ENCODE assay signal across 8 cellular contexts in the genomic region with DNA sequence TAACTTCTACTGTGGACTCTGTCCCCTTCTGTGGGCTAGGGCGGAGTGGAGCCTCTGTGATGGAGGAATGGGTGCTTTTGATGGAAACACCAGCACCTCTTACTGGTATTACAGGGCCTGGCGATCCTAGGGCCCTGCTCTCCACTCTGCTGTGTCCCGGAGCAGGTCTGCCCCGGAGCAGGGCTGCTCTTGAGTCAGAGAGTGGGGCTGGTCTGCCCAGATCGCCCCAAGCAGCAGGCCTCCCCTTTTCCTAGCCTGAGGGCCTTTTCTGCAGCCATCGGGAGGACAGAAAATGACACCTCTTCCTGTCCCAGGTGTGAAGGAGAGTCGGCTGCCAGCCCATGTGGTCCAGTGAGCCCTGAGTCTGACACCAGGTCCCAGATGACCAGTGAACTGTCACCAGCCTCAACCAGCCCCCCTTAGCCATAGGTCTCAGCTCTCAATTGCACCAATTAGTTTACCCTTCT. TPM values are rescaled to one million over a fixed set of nuclear protein-coding genes. Genes with fewer than 3 reads are reported as not detected.
DNase-seq lines count a peak whose midpoint lies in the region; ATAC-seq and TF ChIP-seq lines count a peak whose summit lies in the region.

No MANE protein-coding gene starts in this region.

- no peaks in the 10 kb centered on the region for H3K9me3 Mint-ChIP-seq in effector memory CD8-positive, alpha-beta T cell
- peaks cover 4% of the 10 kb centered on the region for H3K9me3 Mint-ChIP-seq in nephron progenitor cell

- peak overlapping the region; percentile 90 to 94 for H3K27ac Mint-ChIP-seq in effector memory CD8-positive, alpha-beta T cell
- peak overlapping the region; percentile 72 for H3K27ac Mint-ChIP-seq in nephron progenitor cell

- H3K4me2 ChIP-seq in BLaER1: peak overlapping the region; percentile 97

- H3K27ac ChIP-seq in BLaER1 (peak overlapping the region; percentile 96), caudate nucleus (ENCODE audit: low read depth, low read length) (no peak overlapping the region)

- peak overlapping the region; percentile 84 to 85 for H3K4me3 Mint-ChIP-seq in effector memory CD8-positive, alpha-beta T cell
- peak overlapping the region; percentile 90 for H3K4me3 Mint-ChIP-seq in nephron progenitor cell

- peaks cover 20% of the 10 kb centered on the region for H3K4me1 ChIP-seq in BLaER1

- peak; percentile 10 for ATAC-seq in GM21447 (IDR thresholded peaks at IDR 0.05; ENCODE audit: unreplicated experiment)
- no peak for ATAC-seq in effector memory CD8-positive, alpha-beta T cell (replicated peaks)

- peaks cover 28 to 38% of the 10 kb centered on the region in 2 donors for H3K4me1 Mint-ChIP-seq in effector memory CD8-positive, alpha-beta T cell (ENCODE audit: low read depth in 2 of 2)
- peaks cover 28% of the 10 kb centered on the region for H3K4me1 Mint-ChIP-seq in nephron progenitor cell

- peak overlapping the region; percentile 98 for H3K9ac ChIP-seq in BLaER1

- no peaks in the 10 kb centered on the region for H3K9me3 ChIP-seq in BLaER1

- no peak for TF ChIP-seq CTCF in nephron progenitor cell (IDR thresholded peaks at IDR 0.05)

- H3K4me3 ChIP-seq in BLaER1: peak overlapping the region; percentile 99

- peaks cover 22% of the 10 kb centered on the region for H3K36me3 Mint-ChIP-seq in effector memory CD8-positive, alpha-beta T cell (ENCODE audit: insufficient read depth)
- H3K36me3 Mint-ChIP-seq in nephron progenitor cell (ENCODE audit: low read depth): peaks cover 45% of the 10 kb centered on the region

- DNase-seq in RPMI7951 (ENCODE audit: low read depth) (peak; percentile 26), nephron progenitor cell (no peak), NCI-H2227 treated with DMSO at 0.1 percent for 48 hours (lab: John Stamatoyannopoulos, UW) (no peak), caudate nucleus (lab: John Stamatoyannopoulos, UW) (no peak), NCI-H2171 (lab: John Stamatoyannopoulos, UW) (no peak)
- DNase-seq in effector memory CD8-positive, alpha-beta T cell: peak in 1 of 3 experiments; percentile 5

- H4K20me1 ChIP-seq in BLaER1: peaks cover 63% of the 10 kb centered on the region

- no peaks in the 10 kb centered on the region for H3K27me3 ChIP-seq in BLaER1

- peaks cover 42% of the 10 kb centered on the region for H3K36me3 ChIP-seq in BLaER1

- H3K27me3 Mint-ChIP-seq in effector memory CD8-positive, alpha-beta T cell: no peaks in the 10 kb centered on the region
- H3K27me3 Mint-ChIP-seq in nephron progenitor cell (ENCODE audit: low read depth, poor library complexity): no peaks in the 10 kb centered on the region

RNA-seq across cellular contexts. Expression of a gene that starts 1.4 kb away (rescaled TPM):
- total RNA-seq in RPMI7951 (2014; rRNA removed; shearing (Covaris generic)): 8.3 and 12.1 TPM in 2 replicates

RNA-seq across cellular contexts. Expression of a gene that starts 42.7 kb away (rescaled TPM):
- total RNA-seq in RPMI7951 (2014; rRNA removed; shearing (Covaris generic)): 2.6 and 2.7 TPM in 2 replicates

RNA-seq across cellular contexts. Expression of a gene that starts 49.5 kb away (rescaled TPM):
- 11.1 and 14.2 TPM in 2 replicates for total RNA-seq in RPMI7951 (2014; rRNA removed; shearing (Covaris generic))
